ENCODE assay signal across 8 cellular contexts in the genomic region with DNA sequence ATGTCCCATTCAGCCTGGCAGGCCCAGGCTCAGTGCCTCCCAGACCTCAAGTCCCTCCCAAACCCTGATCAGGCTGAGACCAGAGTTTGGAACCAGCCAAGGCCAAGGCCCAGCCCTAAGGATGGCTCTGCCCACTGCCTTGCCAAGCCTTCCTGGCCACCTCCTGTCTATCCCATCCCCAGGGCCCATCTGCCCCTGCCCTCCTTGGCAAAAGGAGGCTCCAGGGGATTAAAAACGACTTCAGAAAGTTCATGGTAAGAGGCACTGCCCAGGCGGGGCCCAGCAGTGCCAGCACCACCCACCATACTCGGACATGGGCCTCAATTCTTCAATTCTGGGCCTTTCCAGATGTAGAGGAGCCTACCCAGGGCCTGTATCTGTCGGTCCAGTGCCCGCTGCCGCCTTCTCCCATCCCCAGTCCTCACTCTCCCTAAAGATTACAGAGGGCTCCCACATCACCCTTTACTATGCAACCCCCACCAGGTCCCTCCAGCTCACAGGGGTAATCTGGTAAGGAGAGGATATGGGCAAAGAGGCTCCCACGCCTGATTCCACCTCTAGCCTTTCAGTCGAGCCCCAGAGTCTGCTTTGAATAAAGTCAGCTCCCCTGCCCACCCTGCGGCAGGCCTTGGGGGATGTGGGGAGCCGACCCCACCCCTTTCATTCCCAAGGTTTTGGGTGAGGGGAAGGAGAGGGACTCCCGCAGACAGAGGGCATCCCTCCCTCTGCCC. TPM values are rescaled to one million over a fixed set of nuclear protein-coding genes. Genes with fewer than 3 reads are reported as not detected.
DNase-seq lines count a peak whose midpoint lies in the region; ATAC-seq and TF ChIP-seq lines count a peak whose summit lies in the region.

No MANE protein-coding gene starts in this region.

- H3K9me3 ChIP-seq in BE2C = no peaks in the 10 kb centered on the region
- no peaks in the 10 kb centered on the region for H3K9me3 ChIP-seq in RWPE2 (ENCODE audit: severe bottlenecking)

- H3K4me1 Mint-ChIP-seq in neural crest cell = peaks cover 47% of the 10 kb centered on the region

- H3K27me3 ChIP-seq in BE2C (no peaks in the 10 kb centered on the region), RWPE2 (ENCODE audit: insufficient read depth, poor library complexity, severe bottlenecking) (no peaks in the 10 kb centered on the region)

- TF ChIP-seq CTCF in BE2C (IDR thresholded peaks at IDR 0.05; ENCODE audit: low read depth, low read length) = no peak
- TF ChIP-seq CTCF in RWPE2 (IDR thresholded peaks at IDR 0.05; ENCODE audit: poor library complexity, severe bottlenecking) = no peak
- no peak for TF ChIP-seq CTCF in fibroblast of mammary gland (conservative IDR thresholded peaks at IDR 0.05; ENCODE audit: control insufficient read depth, insufficient read depth, low read depth, low read length)
- no peak for TF ChIP-seq CTCF in neural crest cell (conservative IDR thresholded peaks at IDR 0.05)

- H3K4me3 ChIP-seq in BE2C (ENCODE audit: low read depth, low read length) (peak overlapping the region; percentile 65), RWPE2 (ENCODE audit: severe bottlenecking) (peak overlapping the region; percentile 97), fibroblast of mammary gland (ENCODE audit: control insufficient read depth, low read depth, low read length) (peak overlapping the region; percentile 65)

- peak overlapping the region; percentile 97 for H3K4me3 Mint-ChIP-seq in neural crest cell

- H3K36me3 ChIP-seq in BE2C = no peaks in the 10 kb centered on the region
- no peaks in the 10 kb centered on the region for H3K36me3 ChIP-seq in RWPE2 (ENCODE audit: low read depth)

- DNase-seq in BE2C = no peak
- DNase-seq in RWPE2 (ENCODE audit: low spot score) = no peak
- DNase-seq in fibroblast of mammary gland (ENCODE audit: low read depth) = no peak
- no peak for DNase-seq in neural crest cell (ENCODE audit: low read depth, low spot score)
- no peak for DNase-seq in NCI-H1105 (lab: John Stamatoyannopoulos, UW)
- no peak for DNase-seq in DMS 273 treated with DMSO at 0.1 percent for 48 hours (lab: John Stamatoyannopoulos, UW)
- DNase-seq in HuH-7.5 (ENCODE audit: low spot score) = no peak

- H3K27me3 Mint-ChIP-seq in neural crest cell (ENCODE audit: low read depth) = no peaks in the 10 kb centered on the region

- H3K4me1 ChIP-seq in BE2C (peaks cover 18% of the 10 kb centered on the region), RWPE2 (ENCODE audit: insufficient read depth, poor library complexity, severe bottlenecking) (peaks cover 2% of the 10 kb centered on the region)

- peak overlapping the region; percentile 93 for H3K27ac Mint-ChIP-seq in neural crest cell (ENCODE audit: unreplicated experiment)

- H3K9me3 Mint-ChIP-seq in neural crest cell = no peaks in the 10 kb centered on the region

- peaks cover 5% of the 10 kb centered on the region for H3K36me3 Mint-ChIP-seq in neural crest cell (ENCODE audit: low read depth)

- ATAC-seq in RWPE2 (ENCODE audit: low read depth) (peak; percentile 33), GM18858 (IDR thresholded peaks at IDR 0.05; ENCODE audit: unreplicated experiment) (no peak)

- peak overlapping the region; percentile 49 for H3K27ac ChIP-seq in RWPE2 (ENCODE audit: poor library complexity, severe bottlenecking)

RNA-seq across cellular contexts. Expression of gene ADCY6, which starts 0.9 kb away (rescaled TPM):
- 142 TPM for polyA plus RNA-seq in BE2C (2012; ENCODE audit: insufficient read depth, insufficient read length, low read depth)
- 79.5 and 81.0 TPM in 2 replicates for total RNA-seq in neural crest cell

RNA-seq across cellular contexts. Expression of gene CACNB3, which starts 30.3 kb away (rescaled TPM):
- polyA plus RNA-seq in BE2C (2012; ENCODE audit: insufficient read depth, insufficient read length, low read depth) = 15.5 TPM
- total RNA-seq in neural crest cell = 57.4 and 59.7 TPM in 2 replicates
